18 cellular contexts compared by ENCODE assay signal in genomic region chr20:61957961-61958715, GRCh38.
DNase-seq lines count a peak whose midpoint lies in the region; ATAC-seq, FAIRE-seq and TF ChIP-seq lines count a peak whose summit lies in the region.
"Had no signal": no experiment of that assay in that cellular context is flagged by ENCODE, and none has a peak within 500 bp of the region (broad histone marks: within the 10 kb centered on the region; RNA-seq: fewer than 3 reads in every experiment).

No MANE protein-coding gene starts in this region.

- H3K36me3 ChIP-seq in K562 (ENCODE audit: control insufficient read depth, insufficient read depth, low read length): no peaks in the 10 kb centered on the region
- H3K36me3 ChIP-seq in trophoblast cell (ENCODE audit: control insufficient read depth in 1 of 2, insufficient read depth in 2 of 2, low read length in 2 of 2): no peaks in the 10 kb centered on the region
- H3K36me3 ChIP-seq: HAP-1 had no signal

- H3K79me2 ChIP-seq in K562 (ENCODE audit: control insufficient read depth, insufficient read depth, low read length): no peaks in the 10 kb centered on the region
- no peaks in the 10 kb centered on the region for H3K79me2 ChIP-seq in trophoblast cell (ENCODE audit: control insufficient read depth, insufficient read depth, low read length, poor library complexity)

- peaks cover 0 to 14% of the 10 kb centered on the region in 2 experiments; a peak in 2 of 5 replicates for H3K27me3 ChIP-seq in K562 (ENCODE audit: control insufficient read depth in 2 of 2, insufficient read depth in 2 of 2, low read length in 2 of 2)
- H3K27me3 ChIP-seq in trophoblast cell (ENCODE audit: insufficient read depth, low read length): no peaks in the 10 kb centered on the region

- H2BK120ac ChIP-seq in trophoblast cell (ENCODE audit: insufficient read depth, low read length, poor library complexity): no peak overlapping the region

- no peak for TF ChIP-seq EP300 in K562 (IDR thresholded peaks at IDR 0.05; ENCODE audit: low read length)

- H2BK12ac ChIP-seq in trophoblast cell (ENCODE audit: low read length): no peak overlapping the region

- no peak overlapping the region for H4K12ac ChIP-seq in trophoblast cell (ENCODE audit: low read depth, low read length)

- H3K9me3 ChIP-seq in K562 (replicated peaks; ENCODE audit: control insufficient read depth, insufficient read depth, low read depth, low read length) (no peaks in the 10 kb centered on the region; the same call in 1 of the 2 replicates), trophoblast cell (ENCODE audit: insufficient read depth, low read depth, low read length) (peaks cover 5% of the 10 kb centered on the region)
- H3K9me3 ChIP-seq: A549, HAP-1 had no signal

- H4K20me1 ChIP-seq in K562 (replicated peaks; ENCODE audit: control insufficient read depth, insufficient read depth, low read length): no peaks in the 10 kb centered on the region; the same call in 1 of the 2 replicates

- intact Hi-C loops in K562 (cut with micrococcal nuclease): no loop called here

- H4K8ac ChIP-seq in trophoblast cell (ENCODE audit: low read depth, low read length): no peak overlapping the region

- FAIRE-seq in HTR-8/SVneo (lab: Jason Lieb, UNC) (peak; percentile 70), K562 (lab: Jason Lieb, UNC) (peak; percentile 52)
- FAIRE-seq: A549 had no signal

- no peak for TF ChIP-seq CTCF in K562 (IDR thresholded peaks at IDR 0.05 in 2 of 3, conservative IDR thresholded peaks at IDR 0.05 in 1 of 3; ENCODE audit: insufficient read depth in 2 of 3, low read depth in 1 of 3, low read length in 3 of 3)

- TF ChIP-seq POLR2A in K562 (conservative IDR thresholded peaks at IDR 0.05): no peak

- H3K27ac ChIP-seq in K562 (ENCODE audit: extremely low read depth, low read depth, low read length): no peak overlapping the region
- no peak overlapping the region for H3K27ac ChIP-seq in trophoblast cell (ENCODE audit: low read depth, low read length)
- H3K27ac ChIP-seq: A549 had no signal

- 9% methylated on average over 12 of the region's 12 CpGs for WGBS in K562 (ENCODE audit: insufficient coverage, low coverage, missing lambda C conversion rate)
- WGBS in trophoblast cell (ENCODE audit: extremely low coverage, insufficient coverage, insufficient read length): no CpG with 5 or more reads among the region's 12 CpGs

- H2AK5ac ChIP-seq in trophoblast cell (ENCODE audit: low read length): no peak overlapping the region

- no peak overlapping the region for H3K23ac ChIP-seq in trophoblast cell (ENCODE audit: low read length)

- H3K4me2 ChIP-seq in K562 (ENCODE audit: insufficient read depth, low read length) (no peak overlapping the region), trophoblast cell (ENCODE audit: low read length) (no peak overlapping the region)
- H3K4me2 ChIP-seq: A549 had no signal

- ATAC-seq in K562 (no peak), HG02870 (IDR thresholded peaks at IDR 0.05; ENCODE audit: unreplicated experiment) (no peak), GM19467 (IDR thresholded peaks at IDR 0.05; ENCODE audit: unreplicated experiment) (no peak)

- no peak overlapping the region for H3K4ac ChIP-seq in trophoblast cell (ENCODE audit: low read depth, low read length)

- TF ChIP-seq RAD21 in K562 (CRISPR knock-in tag; conservative IDR thresholded peaks at IDR 0.05 in 1 of 2, IDR thresholded peaks at IDR 0.05 in 1 of 2): no peak

- H3K14ac ChIP-seq in trophoblast cell (ENCODE audit: low read length): no peak overlapping the region

- no peak overlapping the region for H2BK5ac ChIP-seq in trophoblast cell (ENCODE audit: low read depth, low read length, poor library complexity)

- in situ Hi-C loops in K562 (cut with MboI): no loop called here

- H3K9ac ChIP-seq in K562 (ENCODE audit: insufficient read depth in 1 of 2, low read depth in 2 of 2, low read length in 2 of 2): no peak overlapping the region
- no peak overlapping the region for H3K9ac ChIP-seq in trophoblast cell (ENCODE audit: low read length)

- no peak overlapping the region for H2AFZ ChIP-seq in K562 (ENCODE audit: low read depth, low read length)
- no peak overlapping the region for H2AFZ ChIP-seq in trophoblast cell (ENCODE audit: insufficient read depth, low read length, poor library complexity)

- no peak overlapping the region for H4K91ac ChIP-seq in trophoblast cell (ENCODE audit: low read depth, low read length)

- CTCF ChIA-PET in K562 (lab: Yijun Ruan, JAX; ENCODE audit: low intra/inter-chr PET ratio): no interaction called here

- H3K79me1 ChIP-seq in trophoblast cell (ENCODE audit: low read length): no peaks in the 10 kb centered on the region

- POLR2A ChIA-PET in K562 (lab: Yijun Ruan, JAX): no interaction called here

- H3K4me1 ChIP-seq in K562 (replicated peaks in 1 of 2; ENCODE audit: control insufficient read depth in 2 of 2, insufficient read depth in 2 of 2, low read length in 2 of 2) (no peaks in the 10 kb centered on the region; a peak in 2 of 5 replicates), trophoblast cell (ENCODE audit: control insufficient read depth in 1 of 2, insufficient read depth in 2 of 2, low read length in 2 of 2) (no peaks in the 10 kb centered on the region)
- H3K4me1 ChIP-seq: A549, HAP-1 had no signal

- H3K4me3 ChIP-seq in K562 (no peak overlapping the region), trophoblast cell (ENCODE audit: low read depth, low read length) (no peak overlapping the region)
- H3K4me3 ChIP-seq: A549, HAP-1 had no signal

- BruUV-seq in K562 (replicated peaks; lab: Mats Ljungman, UMichigan): no TSS peak

- H3K18ac ChIP-seq in trophoblast cell (ENCODE audit: low read length): no peak overlapping the region

- no peaks in the 10 kb centered on the region for H3K9me1 ChIP-seq in K562 (ENCODE audit: control insufficient read depth, insufficient read depth, low read length)

- peak; percentile 28 for DNase-seq in activated effector memory CD4-positive, alpha-beta T cell treated with anti-CD3 and anti-CD28 coated beads, Interleukin-2, amount 50 U/mL, for 16 hours
- no peak for DNase-seq in activated effector memory CD4-positive, alpha-beta T cell treated with Interleukin-2 at 50 U/mL for 16 hours
- no peak for DNase-seq in HTR-8/SVneo (ENCODE audit: insufficient read length, low spot score)
- DNase-seq in K562 (ENCODE audit: extremely low read depth in 1 of 4, low spot score in 3 of 4): no peak
- DNase-seq in trophoblast cell: peak; percentile 17 to 47
- no peak for DNase-seq in DMS79 treated with DMSO at 0.1 percent for 48 hours (lab: John Stamatoyannopoulos, UW)
- DNase-seq: CD4-positive, alpha-beta memory T cell; DMS153; GF-D8; KBM-7; NCI-H1105; NCI-H1694; NCI-H510A; NCI-H774 had no signal

TF ChIP-seq in K562, 482 proteins besides CTCF, POLR2A, EP300 and RAD21:
- no peak for TF ChIP-seq ZNF146 (CRISPR knock-in tag; IDR thresholded peaks at IDR 0.05; ENCODE audit: unreplicated experiment)

Comparison
In these comparisons a context has a peak if more than half of its experiments do, and no peak if none do; other contexts are left out.
1. DNase-seq: peak in activated effector memory CD4-positive, alpha-beta T cell treated with anti-CD3 and anti-CD28 coated beads, Interleukin-2, amount 50 U/mL, for 16 hours (single experiment) and trophoblast cell (2 of 2); none in activated effector memory CD4-positive, alpha-beta T cell treated with Interleukin-2 at 50 U/mL for 16 hours (single experiment), HTR-8/SVneo (single experiment), K562 (0 of 4) and DMS79 treated with DMSO at 0.1 percent for 48 hours (single experiment).